Comparison of ENCODE assay signal across 24 cellular contexts in the genomic region with DNA sequence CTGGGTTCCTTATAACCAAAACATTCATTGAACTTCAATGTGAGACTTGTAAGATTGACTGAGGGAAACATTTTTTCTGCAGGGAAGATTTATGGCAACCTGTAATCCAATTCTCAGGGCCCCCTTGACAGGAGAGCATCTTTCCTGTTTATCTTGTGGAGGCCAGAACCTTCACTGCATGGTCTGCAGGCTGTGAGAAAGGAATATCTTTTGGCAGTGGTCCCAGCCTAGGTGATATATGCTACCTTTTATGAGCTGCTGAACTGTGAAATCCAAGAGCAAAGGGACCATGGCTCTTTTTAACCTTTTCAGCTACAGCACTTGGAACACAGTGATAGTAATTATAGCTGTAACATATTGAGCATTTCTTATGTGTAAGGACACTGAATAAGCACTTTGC.
"Had no signal": no experiment of that assay in that cellular context is flagged by ENCODE, and none has a peak within 500 bp of the region (broad histone marks: within the 10 kb centered on the region; RNA-seq: fewer than 3 reads in every experiment).

No MANE protein-coding gene starts in this region.

- H3K36me3 ChIP-seq: adrenal gland, ascending aorta, brain microvascular endothelial cell, gastroesophageal sphincter, neutrophil, upper lobe of left lung had no signal

- DNase-seq: activated CD4-positive, alpha-beta T cell treated with anti-CD3 and anti-CD28 coated beads for 1 hour; activated naive CD4-positive, alpha-beta T cell; activated T-cell treated with anti-CD3 and anti-CD28 coated beads, Interleukin-2, amount 50 U/mL, for 1 hour; adrenal gland; brain microvascular endothelial cell; caudate nucleus; dermis blood vessel endothelial cell; effector memory CD4-positive, alpha-beta T cell; head of caudate nucleus; hypothalamus; left ventricle myocardium superior; mammary epithelial cell; midbrain; natural killer cell; right cardiac atrium; stimulated activated CD4-positive, alpha-beta T cell treated with anti-CD3 and anti-CD28 coated beads, Interleukin-12 subunit alpha, Interleukin-12 subunit beta, amount 100 ng/mL, for 4 hours; stimulated activated CD4-positive, alpha-beta T cell treated with anti-CD3 and anti-CD28 coated beads, Interleukin-4, amount 100 ng/mL, for 4 hours; stimulated activated naive CD8-positive, alpha-beta T cell treated with anti-CD3 and anti-CD28 coated beads, Interleukin-15, Interleukin-2, amounts not matched to agents 100 U/mL and 50 U/mL, for 24 hours; T-helper 9 cell; upper lobe of left lung had no signal

- H2AFZ ChIP-seq: parathyroid adenoma had no signal

- H3K4me3 ChIP-seq: adrenal gland, ascending aorta, gastroesophageal sphincter, upper lobe of left lung had no signal

- H3K27ac ChIP-seq: adrenal gland, ascending aorta, brain microvascular endothelial cell, gastroesophageal sphincter, neutrophil, parathyroid adenoma, upper lobe of left lung had no signal

- H3K9ac ChIP-seq: parathyroid adenoma had no signal

- H3K27me3 ChIP-seq: adrenal gland, ascending aorta, brain microvascular endothelial cell, neutrophil, upper lobe of left lung had no signal

- H3K79me2 ChIP-seq: parathyroid adenoma had no signal

- H3K4me1 ChIP-seq: adrenal gland, ascending aorta, gastroesophageal sphincter, parathyroid adenoma, upper lobe of left lung had no signal

- H3K9me3 ChIP-seq: adrenal gland, ascending aorta, gastroesophageal sphincter, neutrophil, upper lobe of left lung had no signal
